Comparison of ENCODE assay signal across 1 cellular context in the genomic region with DNA sequence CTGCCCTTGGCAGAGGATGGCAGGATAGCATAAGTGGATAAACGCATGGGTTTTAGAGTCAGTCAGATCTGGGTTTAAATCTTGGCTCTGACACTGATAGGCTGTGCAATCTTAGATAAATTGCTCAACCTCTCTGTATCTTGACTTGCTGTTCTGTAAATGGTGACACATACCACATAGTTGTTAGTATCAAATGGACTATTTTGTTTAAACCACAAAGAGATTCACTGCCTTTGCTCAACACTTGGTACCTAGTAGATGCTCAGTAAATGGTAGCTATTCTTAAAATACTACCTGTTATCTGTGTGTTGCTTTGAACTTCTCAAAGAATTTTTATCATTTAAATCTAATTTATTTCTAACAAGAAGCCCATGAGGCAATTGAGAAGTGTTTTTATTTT.
TF ChIP-seq lines count a peak whose summit lies in the region.

No MANE protein-coding gene starts in this region.

TF ChIP-seq in SK-N-SH, 30 proteins besides CTCF, POLR2A, EP300 and RAD21 (continued from another document):
- TF ChIP-seq, protein P1, sequence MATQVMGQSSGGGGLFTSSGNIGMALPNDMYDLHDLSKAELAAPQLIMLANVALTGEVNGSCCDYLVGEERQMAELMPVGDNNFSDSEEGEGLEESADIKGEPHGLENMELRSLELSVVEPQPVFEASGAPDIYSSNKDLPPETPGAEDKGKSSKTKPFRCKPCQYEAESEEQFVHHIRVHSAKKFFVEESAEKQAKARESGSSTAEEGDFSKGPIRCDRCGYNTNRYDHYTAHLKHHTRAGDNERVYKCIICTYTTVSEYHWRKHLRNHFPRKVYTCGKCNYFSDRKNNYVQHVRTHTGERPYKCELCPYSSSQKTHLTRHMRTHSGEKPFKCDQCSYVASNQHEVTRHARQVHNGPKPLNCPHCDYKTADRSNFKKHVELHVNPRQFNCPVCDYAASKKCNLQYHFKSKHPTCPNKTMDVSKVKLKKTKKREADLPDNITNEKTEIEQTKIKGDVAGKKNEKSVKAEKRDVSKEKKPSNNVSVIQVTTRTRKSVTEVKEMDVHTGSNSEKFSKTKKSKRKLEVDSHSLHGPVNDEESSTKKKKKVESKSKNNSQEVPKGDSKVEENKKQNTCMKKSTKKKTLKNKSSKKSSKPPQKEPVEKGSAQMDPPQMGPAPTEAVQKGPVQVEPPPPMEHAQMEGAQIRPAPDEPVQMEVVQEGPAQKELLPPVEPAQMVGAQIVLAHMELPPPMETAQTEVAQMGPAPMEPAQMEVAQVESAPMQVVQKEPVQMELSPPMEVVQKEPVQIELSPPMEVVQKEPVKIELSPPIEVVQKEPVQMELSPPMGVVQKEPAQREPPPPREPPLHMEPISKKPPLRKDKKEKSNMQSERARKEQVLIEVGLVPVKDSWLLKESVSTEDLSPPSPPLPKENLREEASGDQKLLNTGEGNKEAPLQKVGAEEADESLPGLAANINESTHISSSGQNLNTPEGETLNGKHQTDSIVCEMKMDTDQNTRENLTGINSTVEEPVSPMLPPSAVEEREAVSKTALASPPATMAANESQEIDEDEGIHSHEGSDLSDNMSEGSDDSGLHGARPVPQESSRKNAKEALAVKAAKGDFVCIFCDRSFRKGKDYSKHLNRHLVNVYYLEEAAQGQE (IDR thresholded peaks at IDR 0.05; ENCODE audit: low read depth, low read length), result no peak
- TF ChIP-seq, protein P2, sequence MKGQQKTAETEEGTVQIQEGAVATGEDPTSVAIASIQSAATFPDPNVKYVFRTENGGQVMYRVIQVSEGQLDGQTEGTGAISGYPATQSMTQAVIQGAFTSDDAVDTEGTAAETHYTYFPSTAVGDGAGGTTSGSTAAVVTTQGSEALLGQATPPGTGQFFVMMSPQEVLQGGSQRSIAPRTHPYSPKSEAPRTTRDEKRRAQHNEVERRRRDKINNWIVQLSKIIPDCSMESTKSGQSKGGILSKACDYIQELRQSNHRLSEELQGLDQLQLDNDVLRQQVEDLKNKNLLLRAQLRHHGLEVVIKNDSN (IDR thresholded peaks at IDR 0.05; ENCODE audit: borderline replicate concordance, low read depth), result no peak
- TF ChIP-seq FOXM1 (IDR thresholded peaks at IDR 0.05; ENCODE audit: low read depth) (no peak), TCF12 (IDR thresholded peaks at IDR 0.05) (no peak), RCOR1 (IDR thresholded peaks at IDR 0.05; ENCODE audit: low read length) (no peak)
TF ChIP-seq in SK-N-SH: peak in this region for 0.
